In the genomic region with DNA sequence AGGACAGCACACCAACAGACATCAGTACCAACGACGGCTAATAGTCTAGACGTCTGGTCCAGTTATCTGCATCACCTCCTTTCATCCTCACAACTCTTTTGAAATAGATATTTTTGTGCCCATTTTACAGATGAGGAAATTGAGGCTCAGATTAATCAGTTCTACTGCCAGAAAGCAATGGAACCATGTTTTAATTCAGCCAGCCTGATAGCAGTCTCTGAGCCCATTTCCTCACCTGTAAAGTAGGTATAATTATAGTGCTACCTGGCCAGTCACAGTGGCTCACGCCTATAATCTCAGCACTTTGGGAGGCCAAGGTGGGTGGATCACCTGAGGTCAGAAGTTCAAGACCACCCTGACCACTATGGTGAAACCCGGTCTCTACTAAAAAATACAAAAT, we compare ENCODE assay signal across 10 cellular contexts. TPM values are rescaled to one million over a fixed set of nuclear protein-coding genes. Genes with fewer than 3 reads are reported as not detected.
"Had no signal": no experiment of that assay in that cellular context is flagged by ENCODE, and none has a peak within 500 bp of the region (broad histone marks: within the 10 kb centered on the region; RNA-seq: fewer than 3 reads in every experiment).

No MANE protein-coding gene starts in this region.

- H3K4me2 ChIP-seq: GM23338 had no signal

- H3K9me3 ChIP-seq: HAP-1 had no signal

- H3K27ac Mint-ChIP-seq: GM23338, HFFc6 had no signal

- H3K36me3 ChIP-seq: HAP-1 had no signal

- ATAC-seq: GM23338, HCT116 had no signal

- H2AFZ ChIP-seq: GM23338 had no signal

- H3K9me3 Mint-ChIP-seq: GM23338, HFFc6 had no signal

- H3K4me1 ChIP-seq: HAP-1 had no signal

- DNase-seq: H7, HFFc6, Kasumi-1, KG1 had no signal

- H3K4me3 ChIP-seq: GM23338, HAP-1 had no signal

- H3K4me3 Mint-ChIP-seq: GM23338, HFFc6, IgD-negative memory B cell had no signal

RNA-seq across cellular contexts. Expression of gene BMP7, which starts 9.8 kb away (rescaled TPM):
- total RNA-seq: HFFc6, HT-29 had no signal
- polyA plus RNA-seq: IgD-negative memory B cell had no signal

RNA-seq across cellular contexts. Expression of gene SPO11, which starts 53.4 kb away (rescaled TPM):
- total RNA-seq: GM23338, H4, H7, HFFc6, HT-29 had no signal
- polyA plus RNA-seq: GM23338, IgD-negative memory B cell had no signal
